9 cellular contexts compared by ENCODE assay signal in genomic region chr4:184287697-184288255, GRCh38.
A peak's percentile ranks its signal among the peaks of the same experiment; 100 is the strongest.
DNase-seq lines count a peak whose midpoint lies in the region; ATAC-seq and TF ChIP-seq lines count a peak whose summit lies in the region.
"Had no signal": no experiment of that assay in that cellular context is flagged by ENCODE, and none has a peak within 500 bp of the region (broad histone marks: within the 10 kb centered on the region; RNA-seq: fewer than 3 reads in every experiment).

No MANE protein-coding gene starts in this region.

- H3K27me3 ChIP-seq in heart left ventricle (no peaks in the 10 kb centered on the region), skeletal muscle satellite cell (ENCODE audit: control insufficient read depth, insufficient read depth, low read length) (no peaks in the 10 kb centered on the region)

- H3K9me3 Mint-ChIP-seq in effector memory CD8-positive, alpha-beta T cell = no peaks in the 10 kb centered on the region
- H3K9me3 Mint-ChIP-seq: CD8-positive, alpha-beta T cell had no signal

- TF ChIP-seq CTCF in VCaP (conservative IDR thresholded peaks at IDR 0.05) (peak; percentile 71), heart left ventricle (IDR thresholded peaks at IDR 0.05) (peak in 10 of 12 donors; percentile 20 to 64 (median 50))

- H3K4me1 ChIP-seq in heart left ventricle (peaks cover 0 to 15% (median 0%) of the 10 kb centered on the region in 12 donors), skeletal muscle satellite cell (ENCODE audit: control insufficient read depth, insufficient read depth, low read length) (no peaks in the 10 kb centered on the region)

- no peak overlapping the region for H3K9ac ChIP-seq in skeletal muscle satellite cell (ENCODE audit: low read depth, low read length)

- ATAC-seq in heart left ventricle = peak; percentile 45 to 79 (median 78)
- no peak for ATAC-seq in GM21360 (IDR thresholded peaks at IDR 0.05; ENCODE audit: unreplicated experiment)
- no peak for ATAC-seq in effector memory CD8-positive, alpha-beta T cell (replicated peaks)

- DNase-seq in NCI-H2196 (lab: John Stamatoyannopoulos, UW; ENCODE audit: unreplicated experiment) (peak; percentile 11), NCI-H2196 treated with DMSO at 0.1 percent for 48 hours (lab: John Stamatoyannopoulos, UW; ENCODE audit: unreplicated experiment) (no peak), heart left ventricle (no peak), NCI-H1105 treated with DMSO at 0.1 percent for 48 hours (lab: John Stamatoyannopoulos, UW) (no peak)
- DNase-seq in effector memory CD8-positive, alpha-beta T cell = no peak

- peak overlapping the region; percentile 16 for H3K4me2 ChIP-seq in skeletal muscle satellite cell (ENCODE audit: low read length)

- intact Hi-C loops in heart left ventricle (cut with DNase I) = loop anchor here (1.0 to 10.0 kb wide), 10 partner anchors 97 to 357 kb away; partner anchors contain the start of genes IRF2 (in 4 of the 10), CASP3 (in 3 of the 10) and PRIMPOL (in 3 of the 10)

- H3K9me3 ChIP-seq in heart left ventricle (no peaks in the 10 kb centered on the region), skeletal muscle satellite cell (replicated peaks; ENCODE audit: low read length) (no peaks in the 10 kb centered on the region)

- no peak overlapping the region for H3K27ac Mint-ChIP-seq in effector memory CD8-positive, alpha-beta T cell
- H3K27ac Mint-ChIP-seq: CD8-positive, alpha-beta T cell had no signal

- H3K4me1 Mint-ChIP-seq in effector memory CD8-positive, alpha-beta T cell (ENCODE audit: low read depth in 2 of 2) = peaks cover 11 to 15% of the 10 kb centered on the region in 2 donors

- H3K27me3 Mint-ChIP-seq in effector memory CD8-positive, alpha-beta T cell = no peaks in the 10 kb centered on the region

- TF ChIP-seq POLR2A in heart left ventricle (IDR thresholded peaks at IDR 0.05) = no peak

- no peaks in the 10 kb centered on the region for H3K36me3 ChIP-seq in heart left ventricle
- no peaks in the 10 kb centered on the region for H3K36me3 ChIP-seq in skeletal muscle satellite cell (ENCODE audit: insufficient read depth, low read length)

- peak overlapping the region in 1 of 2 donors; percentile 52 for H3K4me3 Mint-ChIP-seq in effector memory CD8-positive, alpha-beta T cell

- H3K27ac ChIP-seq in VCaP (peak overlapping the region; percentile 89), heart left ventricle (peak overlapping the region in 1 of 12 donors; percentile 1)

- 22 to 44% (median 38%) methylated on average over 5 of the region's 5 CpGs for WGBS in heart left ventricle, 4 donors

- H3K4me3 ChIP-seq in heart left ventricle = no peak overlapping the region
- H3K4me3 ChIP-seq in skeletal muscle satellite cell (ENCODE audit: low read length) = no peak overlapping the region

- H3K36me3 Mint-ChIP-seq in effector memory CD8-positive, alpha-beta T cell (ENCODE audit: insufficient read depth) = no peaks in the 10 kb centered on the region
- H3K36me3 Mint-ChIP-seq: CD8-positive, alpha-beta T cell had no signal

Comparison
In these comparisons a context has a peak if more than half of its experiments do, and no peak if none do; other contexts are left out.
1. ATAC-seq: peak in heart left ventricle (4 of 4); none in GM21360 (single experiment) and effector memory CD8-positive, alpha-beta T cell (single experiment).